In the genomic region with DNA sequence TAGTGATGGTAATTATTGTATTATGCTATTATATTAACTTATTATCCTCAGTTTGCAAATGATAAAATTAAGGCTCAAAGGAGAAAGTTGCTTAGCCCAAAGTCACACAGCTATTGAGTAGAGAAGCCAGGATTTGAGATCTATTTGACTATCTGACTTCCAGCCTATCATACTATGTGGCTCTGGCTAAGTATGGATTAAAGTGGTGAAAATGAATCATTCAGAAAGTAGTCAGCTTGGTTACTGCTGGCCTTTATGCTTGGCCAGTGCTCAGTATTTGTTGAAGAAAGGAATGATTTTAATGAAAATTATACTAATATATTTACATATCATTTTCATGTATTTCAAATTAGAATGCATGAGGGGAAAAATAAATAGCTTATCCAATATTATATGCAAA, we compare ENCODE assay signal across 21 cellular contexts.
"Had no signal": no experiment of that assay in that cellular context is flagged by ENCODE, and none has a peak within 500 bp of the region (broad histone marks: within the 10 kb centered on the region; RNA-seq: fewer than 3 reads in every experiment).

No MANE protein-coding gene starts in this region.

- H3K9me3 ChIP-seq: colonic mucosa, lower lobe of right lung, right atrium auricular region, testis had no signal

- H3K36me3 Mint-ChIP-seq: activated naive CD4-positive, alpha-beta T cell treated with anti-CD3 and anti-CD28 coated beads, Interleukin-2, amount 10 ng/mL, durations not matched to agents 7 days and 5 days; brain; T-cell had no signal

- H3K4me3 Mint-ChIP-seq: activated naive CD4-positive, alpha-beta T cell treated with anti-CD3 and anti-CD28 coated beads, Interleukin-2, amount 10 ng/mL, durations not matched to agents 7 days and 5 days; brain; mesothelial cell of epicardium; nephron progenitor cell; stimulated activated naive CD8-positive, alpha-beta T cell treated with anti-CD3 and anti-CD28 coated beads, Interleukin-15, amount 100 ng/mL, for 72 hours; T-cell had no signal

- H3K27ac Mint-ChIP-seq: activated naive CD4-positive, alpha-beta T cell treated with anti-CD3 and anti-CD28 coated beads, Interleukin-2, amount 10 ng/mL, durations not matched to agents 7 days and 5 days; brain; nephron progenitor cell; progenitor cell of endocrine pancreas; stimulated activated naive CD8-positive, alpha-beta T cell treated with anti-CD3 and anti-CD28 coated beads, Interleukin-15, amount 100 ng/mL, for 72 hours; T-cell had no signal

- FAIRE-seq: urothelium cell line had no signal

- ATAC-seq: esophagus mucosa; foreskin keratinocyte; stimulated activated naive CD8-positive, alpha-beta T cell treated with anti-CD3 and anti-CD28 coated beads, Interleukin-15, amount 100 ng/mL, for 72 hours; T-cell had no signal

- DNase-seq: activated CD4-positive, alpha-beta T cell treated with anti-CD3 and anti-CD28 coated beads, Interleukin-2, amount 50 U/mL, for 1 hour; activated naive CD4-positive, alpha-beta T cell treated with anti-CD3 and anti-CD28 coated beads, Interleukin-2, amount 10 ng/mL, durations not matched to agents 7 days and 5 days; activated T-cell treated with anti-CD3 and anti-CD28 coated beads for 4 hours; central memory CD4-positive, alpha-beta T cell; colonic mucosa; foreskin keratinocyte; glutamatergic neuron; hypothalamus; lower lobe of right lung; nephron progenitor cell; occipital lobe; stimulated activated naive CD8-positive, alpha-beta T cell treated with anti-CD3 and anti-CD28 coated beads, Interleukin-15, amount 100 ng/mL, for 72 hours; T-cell; T-helper 9 cell; testis had no signal

- H3K36me3 ChIP-seq: colonic mucosa, lower lobe of right lung, right atrium auricular region had no signal

- H3K4me3 ChIP-seq: colonic mucosa, lower lobe of right lung, right atrium auricular region, testis had no signal

- H3K27me3 Mint-ChIP-seq: activated naive CD4-positive, alpha-beta T cell treated with anti-CD3 and anti-CD28 coated beads, Interleukin-2, amount 10 ng/mL, durations not matched to agents 7 days and 5 days; brain had no signal

- H3K9me3 Mint-ChIP-seq: activated naive CD4-positive, alpha-beta T cell treated with anti-CD3 and anti-CD28 coated beads, Interleukin-2, amount 10 ng/mL, durations not matched to agents 7 days and 5 days; T-cell had no signal

- H3K4me1 Mint-ChIP-seq: activated naive CD4-positive, alpha-beta T cell treated with anti-CD3 and anti-CD28 coated beads, Interleukin-2, amount 10 ng/mL, durations not matched to agents 7 days and 5 days; T-cell had no signal

- H3K27me3 ChIP-seq: colonic mucosa, foreskin keratinocyte, right atrium auricular region, testis had no signal

- H3K27ac ChIP-seq: colonic mucosa, foreskin keratinocyte, lower lobe of right lung, testis had no signal

- H3K4me1 ChIP-seq: colonic mucosa, lower lobe of right lung, testis had no signal
